1 cellular context compared by ENCODE assay signal in the genomic region with DNA sequence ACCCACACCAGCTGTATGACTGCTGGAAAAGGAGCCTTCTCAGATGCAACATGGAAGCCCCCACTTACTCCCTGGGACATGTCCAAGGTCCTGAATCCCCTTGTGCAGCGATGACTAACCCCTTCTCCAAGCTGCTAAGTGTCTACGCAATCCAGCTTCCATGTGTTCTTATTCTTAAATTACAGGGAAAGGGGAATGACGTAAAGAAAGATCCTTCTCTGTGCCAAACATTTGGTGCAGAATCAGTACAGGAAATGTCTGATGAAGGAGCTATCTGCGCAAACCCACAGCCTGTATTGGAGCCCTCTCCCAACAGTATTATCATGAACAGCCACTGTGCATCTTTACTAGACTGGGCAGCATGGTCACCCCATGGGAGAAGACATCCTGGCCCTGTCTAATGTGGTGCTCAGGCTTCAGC.
TF ChIP-seq lines count a peak whose summit lies in the region.

No MANE protein-coding gene starts in this region.

TF ChIP-seq in HCT116, 20 proteins besides CTCF, POLR2A, EP300 and RAD21 (continued from another document):
- TF ChIP-seq, protein P1, sequence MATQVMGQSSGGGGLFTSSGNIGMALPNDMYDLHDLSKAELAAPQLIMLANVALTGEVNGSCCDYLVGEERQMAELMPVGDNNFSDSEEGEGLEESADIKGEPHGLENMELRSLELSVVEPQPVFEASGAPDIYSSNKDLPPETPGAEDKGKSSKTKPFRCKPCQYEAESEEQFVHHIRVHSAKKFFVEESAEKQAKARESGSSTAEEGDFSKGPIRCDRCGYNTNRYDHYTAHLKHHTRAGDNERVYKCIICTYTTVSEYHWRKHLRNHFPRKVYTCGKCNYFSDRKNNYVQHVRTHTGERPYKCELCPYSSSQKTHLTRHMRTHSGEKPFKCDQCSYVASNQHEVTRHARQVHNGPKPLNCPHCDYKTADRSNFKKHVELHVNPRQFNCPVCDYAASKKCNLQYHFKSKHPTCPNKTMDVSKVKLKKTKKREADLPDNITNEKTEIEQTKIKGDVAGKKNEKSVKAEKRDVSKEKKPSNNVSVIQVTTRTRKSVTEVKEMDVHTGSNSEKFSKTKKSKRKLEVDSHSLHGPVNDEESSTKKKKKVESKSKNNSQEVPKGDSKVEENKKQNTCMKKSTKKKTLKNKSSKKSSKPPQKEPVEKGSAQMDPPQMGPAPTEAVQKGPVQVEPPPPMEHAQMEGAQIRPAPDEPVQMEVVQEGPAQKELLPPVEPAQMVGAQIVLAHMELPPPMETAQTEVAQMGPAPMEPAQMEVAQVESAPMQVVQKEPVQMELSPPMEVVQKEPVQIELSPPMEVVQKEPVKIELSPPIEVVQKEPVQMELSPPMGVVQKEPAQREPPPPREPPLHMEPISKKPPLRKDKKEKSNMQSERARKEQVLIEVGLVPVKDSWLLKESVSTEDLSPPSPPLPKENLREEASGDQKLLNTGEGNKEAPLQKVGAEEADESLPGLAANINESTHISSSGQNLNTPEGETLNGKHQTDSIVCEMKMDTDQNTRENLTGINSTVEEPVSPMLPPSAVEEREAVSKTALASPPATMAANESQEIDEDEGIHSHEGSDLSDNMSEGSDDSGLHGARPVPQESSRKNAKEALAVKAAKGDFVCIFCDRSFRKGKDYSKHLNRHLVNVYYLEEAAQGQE (IDR thresholded peaks at IDR 0.05; ENCODE audit: low read depth) = peak; percentile 41
- TF ChIP-seq ZNF274 (IDR thresholded peaks at IDR 0.05; ENCODE audit: low read depth, low read length) (no peak), CEBPB (IDR thresholded peaks at IDR 0.05; ENCODE audit: low read depth) (no peak)
TF ChIP-seq in HCT116: peak in this region for 1.
